22 cellular contexts compared by ENCODE assay signal in genomic region chr5:82862247-82862646, GRCh38.
"Had no signal": no experiment of that assay in that cellular context is flagged by ENCODE, and none has a peak within 500 bp of the region (broad histone marks: within the 10 kb centered on the region; RNA-seq: fewer than 3 reads in every experiment).

No MANE protein-coding gene starts in this region.

- H3K27ac Mint-ChIP-seq: immature natural killer cell; naive thymus-derived CD4-positive, alpha-beta T cell; stimulated activated memory B cell treated with anti-CD40 and anti-IgM and Interleukin-4, amounts not matched to agents 10 μg/mL and 1 μg/mL and 100 μg/mL, for 72 hours; stimulated activated naive CD8-positive, alpha-beta T cell treated with anti-CD3 and anti-CD28 coated beads, Interleukin-15, amount 100 ng/mL, for 72 hours had no signal

- H3K9me3 ChIP-seq: esophagus muscularis mucosa, gastroesophageal sphincter, left ventricle myocardium inferior, psoas muscle, right lobe of liver, spleen, testis, tibial nerve had no signal

- H3K36me3 Mint-ChIP-seq: immature natural killer cell; naive thymus-derived CD4-positive, alpha-beta T cell; stimulated activated memory B cell treated with anti-CD40 and anti-IgM and Interleukin-4, amounts not matched to agents 10 μg/mL and 1 μg/mL and 100 μg/mL, for 72 hours had no signal

- H3K4me3 Mint-ChIP-seq: central memory CD8-positive, alpha-beta T cell; immature natural killer cell; naive thymus-derived CD4-positive, alpha-beta T cell; stimulated activated memory B cell treated with anti-CD40 and anti-IgM and Interleukin-4, amounts not matched to agents 10 μg/mL and 1 μg/mL and 100 μg/mL, for 72 hours; stimulated activated naive CD8-positive, alpha-beta T cell treated with anti-CD3 and anti-CD28 coated beads, Interleukin-15, amount 100 ng/mL, for 72 hours had no signal

- DNase-seq: cortex of kidney; effector memory CD4-positive, alpha-beta T cell; immature natural killer cell; left cardiac atrium; left ventricle myocardium inferior; mesendoderm; naive thymus-derived CD4-positive, alpha-beta T cell; psoas muscle; retina; right lobe of liver; spleen; stimulated activated CD4-positive, alpha-beta T cell treated with anti-CD3 and anti-CD28 coated beads, Interleukin-15, amount 100 ng/mL, for 24 hours; stimulated activated CD4-positive, alpha-beta T cell treated with anti-CD3 and anti-CD28 coated beads, Interleukin-1b, Interleukin-23, amount 100 ng/mL, for 48 hours; stimulated activated CD4-positive, alpha-beta T cell treated with anti-CD3 and anti-CD28 coated beads, Interleukin-4, amount 100 ng/mL, for 24 hours; stimulated activated naive CD8-positive, alpha-beta T cell treated with anti-CD3 and anti-CD28 coated beads, Interleukin-15, amount 100 ng/mL, for 72 hours; testis had no signal

- ATAC-seq: gastroesophageal sphincter; left cardiac atrium; naive thymus-derived CD4-positive, alpha-beta T cell; psoas muscle; stimulated activated memory B cell treated with anti-CD40 and anti-IgM and Interleukin-4, amounts not matched to agents 10 μg/mL and 1 μg/mL and 100 μg/mL, for 72 hours; stimulated activated naive CD8-positive, alpha-beta T cell treated with anti-CD3 and anti-CD28 coated beads, Interleukin-15, amount 100 ng/mL, for 72 hours had no signal

- H3K27me3 Mint-ChIP-seq: central memory CD8-positive, alpha-beta T cell; stimulated activated memory B cell treated with anti-CD40 and anti-IgM and Interleukin-4, amounts not matched to agents 10 μg/mL and 1 μg/mL and 100 μg/mL, for 72 hours; stimulated activated naive CD8-positive, alpha-beta T cell treated with anti-CD3 and anti-CD28 coated beads, Interleukin-15, amount 100 ng/mL, for 72 hours had no signal

- H3K9me3 Mint-ChIP-seq: central memory CD8-positive, alpha-beta T cell; stimulated activated memory B cell treated with anti-CD40 and anti-IgM and Interleukin-4, amounts not matched to agents 10 μg/mL and 1 μg/mL and 100 μg/mL, for 72 hours; stimulated activated naive CD8-positive, alpha-beta T cell treated with anti-CD3 and anti-CD28 coated beads, Interleukin-15, amount 100 ng/mL, for 72 hours had no signal

- FAIRE-seq: keratinocyte had no signal

- H3K4me1 Mint-ChIP-seq: central memory CD8-positive, alpha-beta T cell; immature natural killer cell; naive thymus-derived CD4-positive, alpha-beta T cell; stimulated activated memory B cell treated with anti-CD40 and anti-IgM and Interleukin-4, amounts not matched to agents 10 μg/mL and 1 μg/mL and 100 μg/mL, for 72 hours; stimulated activated naive CD8-positive, alpha-beta T cell treated with anti-CD3 and anti-CD28 coated beads, Interleukin-15, amount 100 ng/mL, for 72 hours had no signal
